21 cellular contexts compared by ENCODE assay signal in genomic region chr1:20071416-20071815, GRCh38. TPM values are rescaled to one million over a fixed set of nuclear protein-coding genes. Genes with fewer than 3 reads are reported as not detected.
DNase-seq lines count a peak whose midpoint lies in the region; ATAC-seq and TF ChIP-seq lines count a peak whose summit lies in the region.
"Had no signal": no experiment of that assay in that cellular context is flagged by ENCODE, and none has a peak within 500 bp of the region (broad histone marks: within the 10 kb centered on the region; RNA-seq: fewer than 3 reads in every experiment).

No MANE protein-coding gene starts in this region.

- H3K9me3 ChIP-seq in heart right ventricle (no peaks in the 10 kb centered on the region), lower lobe of right lung (no peaks in the 10 kb centered on the region)
- H3K9me3 ChIP-seq: BE2C had no signal

- no peaks in the 10 kb centered on the region for H3K4me1 Mint-ChIP-seq in osteocyte (ENCODE audit: unreplicated experiment)
- H3K4me1 Mint-ChIP-seq: CD4-positive, CD25-positive, alpha-beta regulatory T cell had no signal

- H3K36me3 ChIP-seq in heart right ventricle, result peaks cover 0 to 10% (median 0%) of the 10 kb centered on the region in 9 donors
- no peaks in the 10 kb centered on the region for H3K36me3 ChIP-seq in lower lobe of right lung
- H3K36me3 ChIP-seq: BE2C, SJCRH30 had no signal

- no peaks in the 10 kb centered on the region for H3K27me3 ChIP-seq in heart right ventricle
- no peaks in the 10 kb centered on the region for H3K27me3 ChIP-seq in lower lobe of right lung (ENCODE audit: low read depth)
- H3K27me3 ChIP-seq: BE2C had no signal

- no peak overlapping the region for H3K4me3 Mint-ChIP-seq in osteocyte (ENCODE audit: unreplicated experiment)

- H3K4me1 ChIP-seq in heart right ventricle (peaks cover 5 to 69% (median 46%) of the 10 kb centered on the region in 9 donors), lower lobe of right lung (peaks cover 10% of the 10 kb centered on the region)
- H3K4me1 ChIP-seq: BE2C, SJCRH30 had no signal

- no peak for DNase-seq in heart right ventricle
- no peak for DNase-seq in cardiac septum (ENCODE audit: low spot score)
- DNase-seq in lower lobe of right lung, result no peak
- peak; percentile 34 for DNase-seq in osteocyte (ENCODE audit: extremely low spot score, unreplicated experiment)
- DNase-seq in ureter (ENCODE audit: low spot score), result no peak
- no peak for DNase-seq in NCI-H226
- DNase-seq: BE2C; CD4-positive, CD25-positive, alpha-beta regulatory T cell; DMS79 treated with DMSO at 0.1 percent for 48 hours; IMR-90; NCI-H1092 treated with DMSO at 0.1 percent for 48 hours; NCI-H1436 treated with DMSO at 0.1 percent for 48 hours; NCI-H2029 treated with DMSO at 0.1 percent for 48 hours; NCI-H345; NCI-H524; NCI-H774; SJCRH30 had no signal

- peak overlapping the region in 9 of 10 donors; percentile 32 to 63 (median 55) for H3K4me3 ChIP-seq in heart right ventricle
- H3K4me3 ChIP-seq in lower lobe of right lung, result peak overlapping the region; percentile 43
- H3K4me3 ChIP-seq: SJCRH30 had no signal

- H3K27ac Mint-ChIP-seq in osteocyte (ENCODE audit: unreplicated experiment), result no peak overlapping the region
- H3K27ac Mint-ChIP-seq: CD4-positive, CD25-positive, alpha-beta regulatory T cell had no signal

- ATAC-seq in heart right ventricle (peak in 2 of 8 donors; percentile 15 to 23), lower lobe of right lung (no peak), GM19328 (IDR thresholded peaks at IDR 0.05; ENCODE audit: unreplicated experiment) (no peak)
- ATAC-seq: Panc1 had no signal

- H3K27ac ChIP-seq in heart right ventricle (peak overlapping the region; percentile 71 to 91 (median 88)), lower lobe of right lung (no peak overlapping the region)
- H3K27ac ChIP-seq: KMS-11, SJCRH30 had no signal

- 74 to 78% methylated on average over 6 of the region's 6 CpGs for WGBS in heart right ventricle, 2 donors

- no peaks in the 10 kb centered on the region for H3K36me3 Mint-ChIP-seq in osteocyte (ENCODE audit: unreplicated experiment)
- H3K36me3 Mint-ChIP-seq: CD4-positive, CD25-positive, alpha-beta regulatory T cell had no signal

- no peak for TF ChIP-seq CTCF in heart right ventricle (IDR thresholded peaks at IDR 0.05)
- TF ChIP-seq CTCF in lower lobe of right lung (IDR thresholded peaks at IDR 0.05), result no peak
- no peak for TF ChIP-seq CTCF in osteocyte (IDR thresholded peaks at IDR 0.05)

- H3K9me3 Mint-ChIP-seq in osteocyte (ENCODE audit: unreplicated experiment), result no peaks in the 10 kb centered on the region
- H3K9me3 Mint-ChIP-seq: CD4-positive, CD25-positive, alpha-beta regulatory T cell had no signal

- peaks cover 6% of the 10 kb centered on the region for H3K27me3 Mint-ChIP-seq in osteocyte (ENCODE audit: unreplicated experiment)
- H3K27me3 Mint-ChIP-seq: CD4-positive, CD25-positive, alpha-beta regulatory T cell had no signal

- intact Hi-C loops in heart right ventricle (cut with DNase I), result loop anchor here in 2 of 10 donors (5.0 to 10.0 kb wide), 2 partner anchors 44 to 97 kb away; partner anchors contain the start of gene PLA2G2A (in 1 of the 2)
- intact Hi-C loops in cardiac septum (cut with DNase I), result loop anchor here (10.0 kb wide), 1 partner anchor 413 kb away; the partner anchor contains the start of gene CAMK2N1
- intact Hi-C loops in lower lobe of right lung (cut with DNase I), result no loop called here

RNA-seq across cellular contexts. Expression of gene PLA2G5, which starts 1.4 kb away (rescaled TPM):
- total RNA-seq in heart right ventricle, result 10 to 100 TPM; 31.5 to 58.2 (median 49.3) TPM
- 100 to 1,000 TPM in 1 of 2 donors, 10 to 100 TPM in 1; 44.5 to 133 TPM for polyA plus RNA-seq in heart right ventricle
- 36.4 TPM for total RNA-seq in cardiac septum
- total RNA-seq in lower lobe of right lung, result 7.4 TPM
- not detected in 2 replicates for total RNA-seq in osteocyte
- total RNA-seq in ureter, result 2.4 TPM
- total RNA-seq: A673; CD4-positive, CD25-positive, alpha-beta regulatory T cell; IMR-90 had no signal
- polyA plus RNA-seq: CD4-positive, CD25-positive, alpha-beta regulatory T cell; IMR-90 had no signal

RNA-seq across cellular contexts. Expression of gene PLA2G2D, which starts 47.9 kb away (rescaled TPM):
- total RNA-seq in heart right ventricle (1 to 10 TPM in 1 of 10 donors, not detected in 9; 1.1 TPM), cardiac septum (not detected), lower lobe of right lung (0.27 TPM), osteocyte (not detected in 2 replicates), ureter (not detected)
- not detected for polyA plus RNA-seq in heart right ventricle
- total RNA-seq: A673; CD4-positive, CD25-positive, alpha-beta regulatory T cell; IMR-90; SJCRH30 had no signal
- polyA plus RNA-seq: CD4-positive, CD25-positive, alpha-beta regulatory T cell; IMR-90 had no signal
